ENCODE assay signal across 12 cellular contexts in the genomic region with DNA sequence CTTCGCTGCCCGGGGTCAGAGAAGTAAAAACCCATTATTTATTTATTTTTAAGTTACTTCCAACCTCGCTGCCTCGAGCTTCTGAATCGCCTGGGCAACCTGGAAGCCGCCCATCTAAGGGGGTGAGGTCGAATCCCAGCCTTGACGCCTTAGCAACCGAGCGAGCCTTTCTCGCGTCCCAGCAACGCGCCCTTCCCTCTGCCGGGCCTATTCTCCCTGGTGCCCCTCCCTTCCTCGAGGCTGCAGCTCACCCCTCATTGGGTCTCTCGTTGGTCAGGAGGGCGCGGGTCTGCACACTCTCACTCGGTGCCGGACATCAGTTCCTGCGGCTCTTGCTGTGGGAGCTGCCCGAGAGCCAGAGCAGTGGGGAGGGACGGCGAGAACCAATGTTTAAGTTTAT. TPM values are rescaled to one million over a fixed set of nuclear protein-coding genes. Genes with fewer than 3 reads are reported as not detected.
A peak's percentile ranks its signal among the peaks of the same experiment; 100 is the strongest.
DNase-seq lines count a peak whose midpoint lies in the region; ATAC-seq and TF ChIP-seq lines count a peak whose summit lies in the region.
"Had no signal": no experiment of that assay in that cellular context is flagged by ENCODE, and none has a peak within 500 bp of the region (broad histone marks: within the 10 kb centered on the region; RNA-seq: fewer than 3 reads in every experiment).

Gene CCDC81, plus strand, starts transcription at position 302 of the 400 bp plus-strand sequence. CDS start 277 bp downstream, outside the sequence.

- H3K4me2 ChIP-seq in trophoblast cell (ENCODE audit: low read length) = peak within 1 kb of the TSS; percentile 46

- H3K4ac ChIP-seq in trophoblast cell (ENCODE audit: low read depth, low read length) = no peak within 1 kb of the TSS

- H3K27me3 ChIP-seq in iPS-18a (ENCODE audit: control insufficient read depth, insufficient read depth, low read length) (peaks cover 3% of the 10 kb centered on the region), trophoblast cell (ENCODE audit: insufficient read depth, low read length) (no peaks in the 10 kb centered on the region), BE2C (no peaks in the 10 kb centered on the region)

- no peak within 1 kb of the TSS for H3K18ac ChIP-seq in trophoblast cell (ENCODE audit: low read length)

- TF ChIP-seq CTCF in cardiac fibroblast (IDR thresholded peaks at IDR 0.05; ENCODE audit: low read depth, low read length) (no peak), BE2C (IDR thresholded peaks at IDR 0.05; ENCODE audit: low read depth, low read length) (no peak)

- ATAC-seq in esophagus mucosa (no peak), HG03565 (IDR thresholded peaks at IDR 0.05; ENCODE audit: unreplicated experiment) (no peak)

- H3K79me2 ChIP-seq in trophoblast cell (ENCODE audit: control insufficient read depth, insufficient read depth, low read length, poor library complexity) = no peaks in the 10 kb centered on the region

- no peak within 1 kb of the TSS for H3K14ac ChIP-seq in trophoblast cell (ENCODE audit: low read length)

- H3K27ac ChIP-seq in iPS-18a (ENCODE audit: low read length) (no peak within 1 kb of the TSS), trophoblast cell (ENCODE audit: low read depth, low read length) (no peak within 1 kb of the TSS)
- H3K27ac ChIP-seq: VCaP had no signal

- H3K9ac ChIP-seq in iPS-18a (ENCODE audit: low read length) (no peak within 1 kb of the TSS), trophoblast cell (ENCODE audit: low read length) (no peak within 1 kb of the TSS)

- H3K9me3 ChIP-seq in iPS-18a (ENCODE audit: control insufficient read depth, low read depth, low read length) (no peaks in the 10 kb centered on the region), trophoblast cell (ENCODE audit: insufficient read depth, low read depth, low read length) (no peaks in the 10 kb centered on the region), BE2C (no peaks in the 10 kb centered on the region; the same call in 1 of the 2 replicates)

- peak within 1 kb of the TSS; percentile 60 for H2AFZ ChIP-seq in trophoblast cell (ENCODE audit: insufficient read depth, low read length, poor library complexity)

- H4K91ac ChIP-seq in trophoblast cell (ENCODE audit: low read depth, low read length) = no peak within 1 kb of the TSS

- H3K4me3 ChIP-seq in cardiac fibroblast (replicated peaks in 1 of 2; ENCODE audit: low read depth in 2 of 2, low read length in 2 of 2) (peak within 1 kb of the TSS; percentile 24 to 30), iPS-18a (ENCODE audit: low read length) (peak within 1 kb of the TSS; percentile 58), trophoblast cell (ENCODE audit: low read depth, low read length) (peak within 1 kb of the TSS; percentile 1), BE2C (ENCODE audit: low read depth, low read length) (no peak within 1 kb of the TSS)

- H3K23ac ChIP-seq in trophoblast cell (ENCODE audit: low read length) = no peak within 1 kb of the TSS

- no peak within 1 kb of the TSS for H2BK12ac ChIP-seq in trophoblast cell (ENCODE audit: low read length)

- no peak within 1 kb of the TSS for H2AK5ac ChIP-seq in trophoblast cell (ENCODE audit: low read length)

- H4K8ac ChIP-seq in trophoblast cell (ENCODE audit: low read depth, low read length) = peak within 1 kb of the TSS; percentile 43

- no peak within 1 kb of the TSS for H2BK120ac ChIP-seq in trophoblast cell (ENCODE audit: insufficient read depth, low read length, poor library complexity)

- peak within 1 kb of the TSS; percentile 26 for H4K12ac ChIP-seq in trophoblast cell (ENCODE audit: low read depth, low read length)

- no peak within 1 kb of the TSS for H2BK5ac ChIP-seq in trophoblast cell (ENCODE audit: low read depth, low read length, poor library complexity)

- peaks cover 6% of the 10 kb centered on the region for H3K79me1 ChIP-seq in trophoblast cell (ENCODE audit: low read length)

- H3K4me1 ChIP-seq in iPS-18a (ENCODE audit: control insufficient read depth, low read depth, low read length) (peaks cover 6% of the 10 kb centered on the region), trophoblast cell (ENCODE audit: control insufficient read depth in 1 of 2, insufficient read depth in 2 of 2, low read length in 2 of 2) (peaks cover 3 to 6% of the 10 kb centered on the region in 2 experiments), BE2C (no peaks in the 10 kb centered on the region; the same call in 1 of the 2 replicates)

- DNase-seq in ELF-1 (ENCODE audit: low read depth, low spot score) (peak; percentile 86), cardiac fibroblast (ENCODE audit: low read depth in 2 of 2) (peak in 1 of 2 donors; percentile 37), trophoblast cell (no peak), NCI-H2107 (lab: John Stamatoyannopoulos, UW) (no peak), BE2C (no peak)
- DNase-seq: activated T-cell treated with anti-CD3 and anti-CD28 coated beads, Interleukin-2, amount 50 U/mL, for 1 hour; CD8-positive, alpha-beta memory T cell; NCI-H2029 had no signal

- H3K36me3 ChIP-seq in iPS-18a (ENCODE audit: control insufficient read depth, low read depth, low read length) (no peaks in the 10 kb centered on the region), trophoblast cell (ENCODE audit: control insufficient read depth in 1 of 2, insufficient read depth in 2 of 2, low read length in 2 of 2) (no peaks in the 10 kb centered on the region), BE2C (no peaks in the 10 kb centered on the region)

- no CpG with 5 or more reads among the region's 25 CpGs for WGBS in trophoblast cell (ENCODE audit: extremely low coverage, insufficient coverage, insufficient read length)

RNA-seq across cellular contexts. Expression of gene CCDC81, which starts in this region (rescaled TPM):
- polyA plus RNA-seq in trophoblast cell (2013) = 1.7 and 1.8 TPM in 2 replicates
- total RNA-seq in esophagus mucosa = 0.28 TPM
- 2.3 TPM for polyA plus RNA-seq in BE2C (2012; ENCODE audit: insufficient read depth, insufficient read length, low read depth)
